ENCODE assay signal across 9 cellular contexts in the genomic region with DNA sequence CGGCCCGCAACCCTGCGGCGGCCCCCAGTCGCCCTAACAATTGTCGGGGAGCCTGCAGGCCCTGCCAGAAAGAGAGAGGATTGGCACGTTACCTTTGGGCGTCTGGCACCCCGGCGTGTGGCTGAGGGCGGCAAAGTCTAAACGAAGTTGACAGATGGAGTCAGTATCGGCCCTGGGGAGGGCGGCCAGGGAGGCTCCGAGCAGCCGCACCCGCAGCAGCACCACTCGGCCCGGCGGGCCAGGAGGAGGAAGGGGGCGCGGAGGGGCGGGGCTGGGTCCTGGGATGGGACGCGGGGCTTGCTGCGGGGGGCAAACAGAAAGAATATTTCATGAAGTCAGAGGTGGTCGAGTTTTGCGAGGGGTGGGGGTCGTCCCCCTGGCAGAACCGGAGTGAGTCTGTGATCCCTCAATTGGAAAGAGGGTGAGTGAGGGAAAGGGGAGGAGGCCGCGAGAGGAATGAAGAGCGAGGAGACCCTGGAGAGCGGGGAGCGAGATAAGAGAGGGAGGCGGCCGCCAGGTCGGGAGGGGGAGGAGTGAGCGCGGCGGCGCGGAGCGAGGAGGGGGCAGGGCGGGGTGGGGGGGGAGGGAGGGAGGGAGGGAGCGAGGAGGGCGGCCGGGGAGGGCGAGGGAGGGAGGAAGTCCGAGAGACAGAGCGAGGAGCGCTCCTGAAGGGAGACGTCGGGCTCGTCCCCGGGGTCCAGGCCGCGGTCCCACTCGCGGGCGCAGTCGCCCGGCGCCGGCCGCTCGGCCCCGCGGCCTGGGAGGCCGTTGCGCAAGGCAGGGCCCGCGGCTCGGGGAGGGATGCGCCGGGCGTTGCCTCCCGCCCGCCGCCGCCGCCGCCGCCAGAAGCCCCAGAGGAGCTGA. TPM values are rescaled to one million over a fixed set of nuclear protein-coding genes. Genes with fewer than 3 reads are reported as not detected.
DNase-seq lines count a peak whose midpoint lies in the region; ATAC-seq and TF ChIP-seq lines count a peak whose summit lies in the region.
"Had no signal": no experiment of that assay in that cellular context is flagged by ENCODE, and none has a peak within 500 bp of the region (broad histone marks: within the 10 kb centered on the region; RNA-seq: fewer than 3 reads in every experiment).

FOXF2 (plus strand) TSS at position 650 of the 864 bp plus-strand sequence. CDS start 372 bp downstream, outside the sequence.

- POLR2A ChIA-PET in activated CD4-positive, alpha-beta T cell treated with anti-CD3 and anti-CD28 coated beads, Interleukin-2, amount 10 ng/mL, durations not matched to agents 7 days and 5 days (lab: Charles Lee), result no interaction called here
- POLR2A ChIA-PET in GM10248 (lab: Yijun Ruan, JAX), result no interaction called here

- peak within 1 kb of the TSS; percentile 64 for H3K27ac Mint-ChIP-seq in activated CD4-positive, alpha-beta T cell treated with anti-CD3 and anti-CD28 coated beads, Interleukin-2, amount 10 ng/mL, durations not matched to agents 7 days and 5 days

- TF ChIP-seq CTCF in astrocyte of the spinal cord (IDR thresholded peaks at IDR 0.05; ENCODE audit: low read depth, low read length), result no peak
- no peak for TF ChIP-seq CTCF in thyroid gland (IDR thresholded peaks at IDR 0.05)
- no peak for TF ChIP-seq CTCF in GM10248 (IDR thresholded peaks at IDR 0.05; ENCODE audit: control extremely low read depth, extremely low read depth, low read depth, missing control alignments)

- in situ Hi-C loops in astrocyte of the spinal cord (cut with HindIII; ENCODE audit: low sequenced_read_pairs), result no loop called here

- TF ChIP-seq POLR2A in thyroid gland (IDR thresholded peaks at IDR 0.05), result no peak

- DNase-seq in activated CD4-positive, alpha-beta T cell treated with anti-CD3 and anti-CD28 coated beads, Interleukin-2, amount 10 ng/mL, durations not matched to agents 7 days and 5 days, result no peak
- no peak for DNase-seq in activated CD4-positive, alpha-beta T cell treated with anti-CD3 and anti-CD28 coated beads, Interleukin-2, amount 50 U/mL, for 1 hour
- DNase-seq in astrocyte of the spinal cord (ENCODE audit: low read depth, low spot score), result no peak
- peak; percentile 60 for DNase-seq in left kidney (ENCODE audit: low read depth, low spot score)
- no peak for DNase-seq in thyroid gland
- DNase-seq in putamen (ENCODE audit: low spot score), result no peak
- DNase-seq in GM10248 (ENCODE audit: extremely low spot score), result no peak

- no peaks in the 10 kb centered on the region for H3K9me3 ChIP-seq in thyroid gland

- H3K27me3 ChIP-seq in thyroid gland, result peaks cover 48% of the 10 kb centered on the region

- ATAC-seq in GM21717 (IDR thresholded peaks at IDR 0.05; ENCODE audit: unreplicated experiment), result no peak

- peak within 1 kb of the TSS; percentile 50 for H3K4me3 ChIP-seq in astrocyte of the spinal cord (ENCODE audit: low read depth, low read length)
- H3K4me3 ChIP-seq in thyroid gland (replicated peaks in 1 of 3), result peak within 1 kb of the TSS in 2 of 3 donors; percentile 25 to 35

- H3K27me3 Mint-ChIP-seq in activated CD4-positive, alpha-beta T cell treated with anti-CD3 and anti-CD28 coated beads, Interleukin-2, amount 10 ng/mL, durations not matched to agents 7 days and 5 days, result peaks cover 78% of the 10 kb centered on the region

- H3K9me3 Mint-ChIP-seq in activated CD4-positive, alpha-beta T cell treated with anti-CD3 and anti-CD28 coated beads, Interleukin-2, amount 10 ng/mL, durations not matched to agents 7 days and 5 days, result no peaks in the 10 kb centered on the region

- peak within 1 kb of the TSS; percentile 11 for H3K4me3 Mint-ChIP-seq in activated CD4-positive, alpha-beta T cell treated with anti-CD3 and anti-CD28 coated beads, Interleukin-2, amount 10 ng/mL, durations not matched to agents 7 days and 5 days

- CTCF ChIA-PET in activated CD4-positive, alpha-beta T cell treated with anti-CD3 and anti-CD28 coated beads, Interleukin-2, amount 10 ng/mL, durations not matched to agents 7 days and 5 days (lab: Charles Lee), result no interaction called here
- CTCF ChIA-PET in GM10248 (lab: Yijun Ruan, JAX), result no interaction called here

- H3K4me1 ChIP-seq in thyroid gland, result peaks cover 16 to 44% of the 10 kb centered on the region in 2 donors

- 3% methylated on average over 35 to 68 of the region's 84 CpGs for whole genome bisulfite sequencing in thyroid gland, 2 donors

- H3K4me1 Mint-ChIP-seq in activated CD4-positive, alpha-beta T cell treated with anti-CD3 and anti-CD28 coated beads, Interleukin-2, amount 10 ng/mL, durations not matched to agents 7 days and 5 days, result peaks cover 27% of the 10 kb centered on the region

- H3K27ac ChIP-seq in thyroid gland, result peak within 1 kb of the TSS in 1 of 3 donors; percentile 30

- intact Hi-C loops in thyroid gland (cut with DNase I), result loop anchor here (10.0 kb wide), 1 partner anchor 664 kb away; no protein-coding TSS in a partner anchor

- no peaks in the 10 kb centered on the region for H3K36me3 Mint-ChIP-seq in activated CD4-positive, alpha-beta T cell treated with anti-CD3 and anti-CD28 coated beads, Interleukin-2, amount 10 ng/mL, durations not matched to agents 7 days and 5 days (ENCODE audit: low read depth)

- H3K36me3 ChIP-seq in thyroid gland, result no peaks in the 10 kb centered on the region

RNA-seq across cellular contexts. Expression of gene FOXF2, which starts in this region (rescaled TPM):
- total RNA-seq in activated CD4-positive, alpha-beta T cell treated with anti-CD3 and anti-CD28 coated beads, Interleukin-2, amount 10 ng/mL, durations not matched to agents 7 days and 5 days, result not detected
- 1 to 10 TPM; 1.3 to 2.0 (median 1.7) TPM for total RNA-seq in thyroid gland
- total RNA-seq: T-helper 1 cell treated with Interleukin-12 subunit alpha and Interleukin-12 subunit beta and Interleukin-4 antibody, amounts not matched to agents 30 ng/mL and 1 ng/mL, for 36 hours had no signal
